Comparison of ENCODE assay signal across 20 cellular contexts in genomic region chr15:66816201-66816600, GRCh38.
DNase-seq lines count a peak whose midpoint lies in the region; ATAC-seq, FAIRE-seq and TF ChIP-seq lines count a peak whose summit lies in the region.
"Had no signal": no experiment of that assay in that cellular context is flagged by ENCODE, and none has a peak within 500 bp of the region (broad histone marks: within the 10 kb centered on the region; RNA-seq: fewer than 3 reads in every experiment).

No MANE protein-coding gene starts in this region.

- no peaks in the 10 kb centered on the region for H3K79me1 ChIP-seq in mesenchymal stem cell (replicated peaks; ENCODE audit: low read length, poor library complexity, severe bottlenecking)

- H3K9ac ChIP-seq in HepG2 (ENCODE audit: insufficient read depth, low read depth, low read length) (no peak overlapping the region), adipocyte (ENCODE audit: low read length) (peak overlapping the region; percentile 75), mesenchymal stem cell (ENCODE audit: low read length) (peak overlapping the region; percentile 48)
- H3K9ac ChIP-seq: BLaER1 treated with 17β-estradiol and CSF1 and Interleukin-3, amounts not matched to agents 10 nM and 100 nM had no signal

- H3K4me3 ChIP-seq in HepG2 (replicated peaks in 1 of 3; ENCODE audit: insufficient read depth in 1 of 3, low read depth in 2 of 3, low read length in 3 of 3) (no peak overlapping the region), right lobe of liver (no peak overlapping the region), adipocyte (ENCODE audit: low read length) (no peak overlapping the region), mesenchymal stem cell (ENCODE audit: insufficient read depth in 1 of 2, low read depth in 1 of 2, low read length in 2 of 2) (no peak overlapping the region), vagina (no peak overlapping the region)
- H3K4me3 ChIP-seq: BLaER1 treated with 17β-estradiol and CSF1 and Interleukin-3, amounts not matched to agents 10 nM and 100 nM; GM12878 had no signal

- H4K91ac ChIP-seq in mesenchymal stem cell (ENCODE audit: low read length), result no peak overlapping the region

- H3K9me3 ChIP-seq in HepG2 (ENCODE audit: low read length), result no peaks in the 10 kb centered on the region
- H3K9me3 ChIP-seq in right lobe of liver, result no peaks in the 10 kb centered on the region
- no peaks in the 10 kb centered on the region for H3K9me3 ChIP-seq in adipocyte (ENCODE audit: control insufficient read depth, low read length)
- H3K9me3 ChIP-seq in mesenchymal stem cell (ENCODE audit: control insufficient read depth, low read length), result no peaks in the 10 kb centered on the region
- H3K9me3 ChIP-seq in vagina, result no peaks in the 10 kb centered on the region
- H3K9me3 ChIP-seq: BLaER1 treated with 17β-estradiol and CSF1 and Interleukin-3, amounts not matched to agents 10 nM and 100 nM had no signal

- H3K36me3 ChIP-seq in HepG2 (replicated peaks in 1 of 2; ENCODE audit: control insufficient read depth in 1 of 2, insufficient read depth in 2 of 2, low read length in 2 of 2) (no peaks in the 10 kb centered on the region), right lobe of liver (no peaks in the 10 kb centered on the region), adipocyte (ENCODE audit: control insufficient read depth, insufficient read depth, low read length, severe bottlenecking) (no peaks in the 10 kb centered on the region), mesenchymal stem cell (ENCODE audit: control insufficient read depth in 1 of 2, insufficient read depth in 2 of 2, low read depth in 1 of 2, low read length in 2 of 2) (no peaks in the 10 kb centered on the region), vagina (no peaks in the 10 kb centered on the region)
- H3K36me3 ChIP-seq: BLaER1 treated with 17β-estradiol and CSF1 and Interleukin-3, amounts not matched to agents 10 nM and 100 nM had no signal

- POLR2A ChIA-PET in HepG2 (lab: Yijun Ruan, JAX), result no interaction called here

- no peak overlapping the region for H2BK5ac ChIP-seq in mesenchymal stem cell (ENCODE audit: low read depth, low read length, poor library complexity, severe bottlenecking)

- H3K23ac ChIP-seq in mesenchymal stem cell (ENCODE audit: low read length in 2 of 2), result no peak overlapping the region

- in situ Hi-C loops in HepG2 (cut with HindIII; ENCODE audit: extremely low pct_ligation_motif_present, low pct_unique_long_range_greater_than_20kb), result no loop called here

- DNase-seq in HepG2 (ENCODE audit: low spot score), result no peak
- DNase-seq in right lobe of liver, result no peak
- DNase-seq in adipocyte (ENCODE audit: low read depth), result no peak
- DNase-seq in mesenchymal stem cell, result no peak
- no peak for DNase-seq in vagina (ENCODE audit: extremely low spot score in 2 of 2)
- DNase-seq in NCI-H2196 (lab: John Stamatoyannopoulos, UW; ENCODE audit: unreplicated experiment), result no peak
- no peak for DNase-seq in ecto neural progenitor cell (ENCODE audit: low spot score)
- DNase-seq: CD4-positive, CD25-positive, alpha-beta regulatory T cell; CD8-positive, alpha-beta memory T cell; COR-L47; DMS 273 treated with DMSO at 0.1 percent for 48 hours; DMS53; DND-41; EL; H9; KBM-7 had no signal

- H4K8ac ChIP-seq in mesenchymal stem cell (ENCODE audit: low read length), result no peak overlapping the region

- H2AFZ ChIP-seq in HepG2 (ENCODE audit: low read length) (no peak overlapping the region), mesenchymal stem cell (ENCODE audit: low read depth, low read length) (no peak overlapping the region)

- TF ChIP-seq CTCF in HepG2 (CRISPR knock-in tag; IDR thresholded peaks at IDR 0.05) (no peak), right lobe of liver (IDR thresholded peaks at IDR 0.05) (no peak), vagina (IDR thresholded peaks at IDR 0.05) (no peak)

- intact Hi-C loops in HepG2 (cut with micrococcal nuclease; ENCODE audit: unreplicated experiment), result no loop called here
- intact Hi-C loops in right lobe of liver (cut with DNase I), result no loop called here
- intact Hi-C loops in vagina (cut with DNase I), result no loop called here

- no peak for FAIRE-seq in HepG2 (lab: Jason Lieb, UNC)
- FAIRE-seq: GM12878, H1 had no signal

- no peaks in the 10 kb centered on the region for H4K20me1 ChIP-seq in HepG2 (ENCODE audit: insufficient read depth, low read length)
- H4K20me1 ChIP-seq: BLaER1 treated with 17β-estradiol and CSF1 and Interleukin-3, amounts not matched to agents 10 nM and 100 nM had no signal

- peaks cover 0 to 10% of the 10 kb centered on the region in 2 experiments; a peak in 4 of 5 replicates for H3K27me3 ChIP-seq in HepG2 (ENCODE audit: control insufficient read depth in 1 of 2, insufficient read depth in 2 of 2, low read length in 2 of 2)
- H3K27me3 ChIP-seq in right lobe of liver, result no peaks in the 10 kb centered on the region
- H3K27me3 ChIP-seq in adipocyte (replicated peaks; ENCODE audit: control insufficient read depth, insufficient read depth, low read length), result no peaks in the 10 kb centered on the region
- H3K27me3 ChIP-seq in mesenchymal stem cell (ENCODE audit: control insufficient read depth in 1 of 2, insufficient read depth in 1 of 2, low read length in 2 of 2), result no peaks in the 10 kb centered on the region
- H3K27me3 ChIP-seq in vagina, result no peaks in the 10 kb centered on the region
- H3K27me3 ChIP-seq: BLaER1 treated with 17β-estradiol and CSF1 and Interleukin-3, amounts not matched to agents 10 nM and 100 nM had no signal

- no peak overlapping the region for H3K14ac ChIP-seq in mesenchymal stem cell (ENCODE audit: low read length in 2 of 2)

- no peak overlapping the region for H3K4ac ChIP-seq in mesenchymal stem cell (ENCODE audit: low read depth in 1 of 2, low read length in 2 of 2)

- ATAC-seq in HepG2 (no peak), right lobe of liver (no peak)
- ATAC-seq: GM12878 had no signal

- TF ChIP-seq RAD21 in HepG2 (CRISPR knock-in tag; IDR thresholded peaks at IDR 0.05), result no peak

- CTCF ChIA-PET in HepG2 (lab: Yijun Ruan, JAX; ENCODE audit: low intra/inter-chr PET ratio, low total read pairs), result no interaction called here

- H3K18ac ChIP-seq in mesenchymal stem cell (ENCODE audit: low read depth in 1 of 2, low read length in 2 of 2), result peak overlapping the region in 1 of 2 experiments; percentile 56

- no TSS peak for BruUV-seq in HepG2 (replicated peaks; lab: Mats Ljungman, UMichigan)

- H3K4me2 ChIP-seq in HepG2 (ENCODE audit: low read depth, low read length) (no peak overlapping the region), mesenchymal stem cell (ENCODE audit: low read length, poor library complexity, severe bottlenecking) (no peak overlapping the region)
- H3K4me2 ChIP-seq: BLaER1 treated with 17β-estradiol and CSF1 and Interleukin-3, amounts not matched to agents 10 nM and 100 nM had no signal

- H3K79me2 ChIP-seq in HepG2 (ENCODE audit: insufficient read depth, low read length), result no peaks in the 10 kb centered on the region

- H2BK120ac ChIP-seq in mesenchymal stem cell (ENCODE audit: low read depth, low read length), result no peak overlapping the region

- H3K4me1 ChIP-seq in HepG2 (ENCODE audit: insufficient read depth, low read length), result no peaks in the 10 kb centered on the region
- no peaks in the 10 kb centered on the region for H3K4me1 ChIP-seq in right lobe of liver
- peaks cover 57% of the 10 kb centered on the region for H3K4me1 ChIP-seq in adipocyte (ENCODE audit: control insufficient read depth, insufficient read depth, low read length)
- peaks cover 7% of the 10 kb centered on the region for H3K4me1 ChIP-seq in mesenchymal stem cell (ENCODE audit: control insufficient read depth, insufficient read depth, low read depth, low read length)
- H3K4me1 ChIP-seq in vagina, result no peaks in the 10 kb centered on the region

- H2BK15ac ChIP-seq in mesenchymal stem cell (ENCODE audit: low read depth, poor library complexity, severe bottlenecking), result no peak overlapping the region

- H3K27ac ChIP-seq in HepG2 (ENCODE audit: extremely low read length, insufficient read depth, low read length) (no peak overlapping the region), right lobe of liver (no peak overlapping the region), mesenchymal stem cell (ENCODE audit: low read length, poor library complexity, severe bottlenecking) (no peak overlapping the region), vagina (no peak overlapping the region)
- H3K27ac ChIP-seq: 22Rv1; BLaER1 treated with 17β-estradiol and CSF1 and Interleukin-3, amounts not matched to agents 10 nM and 100 nM had no signal

- no peak overlapping the region for H2BK12ac ChIP-seq in mesenchymal stem cell (ENCODE audit: low read length in 2 of 2)

- no peak overlapping the region for H2AK5ac ChIP-seq in mesenchymal stem cell (ENCODE audit: low read length, severe bottlenecking)

- no peak for TF ChIP-seq POLR2A in HepG2 (IDR thresholded peaks at IDR 0.05; ENCODE audit: insufficient read depth in 1 of 2, low read depth in 2 of 2, low read length in 2 of 2)
- TF ChIP-seq POLR2A in right lobe of liver (IDR thresholded peaks at IDR 0.05), result no peak
- no peak for TF ChIP-seq POLR2A in vagina (IDR thresholded peaks at IDR 0.05)

- 52% methylated on average over 3 of the region's 3 CpGs for WGBS in HepG2 (ENCODE audit: low lambda C conversion rate)
- 90% methylated on average over 3 of the region's 3 CpGs for WGBS in right lobe of liver (ENCODE audit: insufficient coverage, low coverage, low lambda C conversion rate, missing lambda C conversion rate)
- WGBS in mesenchymal stem cell, result 93% methylated on average over 1 of the region's 3 CpGs

- TF ChIP-seq EP300 in HepG2 (IDR thresholded peaks at IDR 0.05; ENCODE audit: low read depth in 2 of 2, low read length in 2 of 2) (no peak), HepG2 (CRISPR knock-in tag; IDR thresholded peaks at IDR 0.05; ENCODE audit: borderline replicate concordance) (no peak)

TF ChIP-seq in HepG2, 621 proteins besides CTCF, POLR2A, EP300 and RAD21:
- TF ChIP-seq ZNF768 (CRISPR knock-in tag; IDR thresholded peaks at IDR 0.05), result peak; percentile 43; the same call in 1 of the 2 replicates
- TF ChIP-seq NAIF1 (CRISPR knock-in tag; IDR thresholded peaks at IDR 0.05; ENCODE audit: borderline replicate concordance), result no peak
